ENCODE assay signal across 16 cellular contexts in the genomic region with DNA sequence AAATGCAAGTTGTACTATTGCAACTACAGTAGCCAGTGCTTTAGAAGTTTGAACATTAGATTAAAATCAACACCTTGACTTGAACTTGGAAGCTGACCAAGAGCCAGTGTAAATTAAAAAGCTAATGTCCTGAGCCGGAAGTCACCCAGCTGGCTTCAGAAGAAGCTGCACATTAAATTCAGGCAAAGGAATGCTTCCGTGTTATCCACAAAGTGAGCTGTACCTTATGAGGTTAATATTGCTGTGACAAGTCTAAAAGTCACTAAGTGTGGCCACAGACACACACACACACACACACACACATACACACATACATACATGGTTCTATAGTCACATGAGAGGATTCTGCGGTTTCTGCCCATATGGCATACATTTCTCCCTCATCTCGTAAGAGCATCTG.
A peak's percentile ranks its signal among the peaks of the same experiment; 100 is the strongest.
DNase-seq lines count a peak whose midpoint lies in the region; ATAC-seq and TF ChIP-seq lines count a peak whose summit lies in the region.
"Had no signal": no experiment of that assay in that cellular context is flagged by ENCODE, and none has a peak within 500 bp of the region (broad histone marks: within the 10 kb centered on the region; RNA-seq: fewer than 3 reads in every experiment).

No MANE protein-coding gene starts in this region.

- TF ChIP-seq POLR2A in transverse colon (IDR thresholded peaks at IDR 0.05), result no peak

- H3K27me3 ChIP-seq in transverse colon, result no peaks in the 10 kb centered on the region
- H3K27me3 ChIP-seq: BLaER1 treated with 17β-estradiol and CSF1 and Interleukin-3, amounts not matched to agents 10 nM and 100 nM had no signal

- 40 to 80% methylated on average over 1 to 4 of the region's 4 CpGs for WGBS in transverse colon (ENCODE audit: low coverage in 1 of 2), 2 donors

- no peak for ATAC-seq in GM21367 (IDR thresholded peaks at IDR 0.05; ENCODE audit: unreplicated experiment)
- ATAC-seq: CD8-positive, alpha-beta T cell; GM12878; GM23338; HCT116 had no signal

- TF ChIP-seq CTCF in transverse colon (IDR thresholded peaks at IDR 0.05), result no peak
- no peak for TF ChIP-seq CTCF in GM13976 (IDR thresholded peaks at IDR 0.05; ENCODE audit: borderline replicate concordance, control extremely low read depth, extremely low read depth, insufficient read depth, missing control alignments)

- H3K9me3 ChIP-seq in transverse colon, result no peaks in the 10 kb centered on the region
- H3K9me3 ChIP-seq: BLaER1 treated with 17β-estradiol and CSF1 and Interleukin-3, amounts not matched to agents 10 nM and 100 nM had no signal

- H3K36me3 ChIP-seq in transverse colon, result no peaks in the 10 kb centered on the region
- H3K36me3 ChIP-seq: BLaER1 treated with 17β-estradiol and CSF1 and Interleukin-3, amounts not matched to agents 10 nM and 100 nM had no signal

- in situ Hi-C loops in transverse colon (cut with MboI; ENCODE audit: low pct_ligation_motif_present in 1 of 4, low pct_unique_long_range_greater_than_20kb in 1 of 4, low sequenced_read_pairs in 3 of 4), result no loop called here
- in situ Hi-C loops in GM13976 (cut with MboI; ENCODE audit: low sequenced_read_pairs, unreplicated experiment), result no loop called here

- H3K4me1 ChIP-seq in transverse colon, result no peaks in the 10 kb centered on the region

- intact Hi-C loops in transverse colon (cut with DNase I; ENCODE audit: low total_unique reads), result no loop called here

- peak; percentile 35 for DNase-seq in EH (ENCODE audit: low read depth)
- peak; percentile 0 for DNase-seq in NCI-H69 (lab: John Stamatoyannopoulos, UW)
- DNase-seq in left kidney (ENCODE audit: low read depth, low spot score), result peak; percentile 6
- DNase-seq in transverse colon, result no peak
- DNase-seq in NCI-H2107 (lab: John Stamatoyannopoulos, UW), result no peak
- no peak for DNase-seq in GM13976 (ENCODE audit: low spot score)
- DNase-seq: Calu3; CD8-positive, alpha-beta T cell; DMS79 treated with DMSO at 0.1 percent for 48 hours; EL; KG1 had no signal

- H3K4me3 ChIP-seq in transverse colon, result no peak overlapping the region
- H3K4me3 ChIP-seq: BLaER1 treated with 17β-estradiol and CSF1 and Interleukin-3, amounts not matched to agents 10 nM and 100 nM; GM12878; GM23338 had no signal

- H3K27ac ChIP-seq in transverse colon, result no peak overlapping the region
- H3K27ac ChIP-seq: BLaER1 treated with 17β-estradiol and CSF1 and Interleukin-3, amounts not matched to agents 10 nM and 100 nM had no signal

- no peak for TF ChIP-seq EP300 in transverse colon (IDR thresholded peaks at IDR 0.05; ENCODE audit: low read depth)

Comparison
In these comparisons a context has a peak if more than half of its experiments do, and no peak if none do; other contexts are left out.
1. DNase-seq: peak in EH (single experiment), NCI-H69 (single experiment) and left kidney (single experiment); none in transverse colon (single experiment), NCI-H2107 (single experiment) and GM13976 (single experiment).